In the genomic region with DNA sequence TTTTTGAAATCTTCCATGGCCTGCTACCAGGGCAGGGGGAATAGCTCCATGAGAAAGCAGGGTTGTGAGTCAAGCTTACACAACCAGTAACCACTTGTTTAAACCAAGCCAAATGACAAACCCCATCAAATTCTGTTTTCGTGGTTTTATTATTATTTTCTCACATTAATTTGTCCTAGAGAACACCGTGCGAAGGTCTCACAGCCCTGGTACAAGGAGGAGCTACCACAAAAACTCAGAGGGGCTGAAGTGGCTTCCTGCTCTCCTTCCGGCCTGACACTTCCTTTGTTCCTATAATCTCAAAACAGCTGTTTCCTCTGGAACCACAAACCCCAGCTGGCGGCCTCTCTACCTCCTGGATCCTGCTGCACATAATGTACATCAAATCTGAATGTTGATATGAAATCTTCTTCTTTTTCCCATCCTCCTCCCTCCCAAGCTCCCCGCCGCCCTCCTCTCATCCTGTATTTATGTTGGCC, we compare ENCODE assay signal across 13 cellular contexts.
DNase-seq lines count a peak whose midpoint lies in the region; ATAC-seq and TF ChIP-seq lines count a peak whose summit lies in the region.
"Had no signal": no experiment of that assay in that cellular context is flagged by ENCODE, and none has a peak within 500 bp of the region (broad histone marks: within the 10 kb centered on the region; RNA-seq: fewer than 3 reads in every experiment).

No MANE protein-coding gene starts in this region.

- H3K4me1 Mint-ChIP-seq in nephron: peaks cover 37% of the 10 kb centered on the region

- no peak overlapping the region for H3K27ac ChIP-seq in OCI-LY7 (ENCODE audit: low read depth, low read length, poor library complexity, severe bottlenecking)

- H3K36me3 Mint-ChIP-seq in nephron (ENCODE audit: low read depth): no peaks in the 10 kb centered on the region
- H3K36me3 Mint-ChIP-seq: CD8-positive, alpha-beta T cell had no signal

- CTCF ChIA-PET in OCI-LY7 (lab: Charles Lee; ENCODE audit: unreplicated experiment): no interaction called here

- H3K79me2 ChIP-seq in OCI-LY7 (ENCODE audit: insufficient read depth, low read depth, low read length): no peaks in the 10 kb centered on the region

- no TSS peak for BruUV-seq in OCI-LY7 (replicated peaks; lab: Mats Ljungman, UMichigan)

- H3K27ac Mint-ChIP-seq in nephron: peak overlapping the region; percentile 79 to 93 (median 91)
- H3K27ac Mint-ChIP-seq: CD8-positive, alpha-beta T cell had no signal

- H2AFZ ChIP-seq in OCI-LY7 (ENCODE audit: low read length): no peak overlapping the region

- POLR2A ChIA-PET in OCI-LY7 (lab: Charles Lee): interaction anchor here (0.7 kb wide), 1 partner anchor 102 kb away, joined by 3 read pairs; no protein-coding TSS in a partner anchor

- peaks cover 6% of the 10 kb centered on the region for H3K4me1 ChIP-seq in OCI-LY7 (ENCODE audit: insufficient read depth, low read length, poor library complexity, severe bottlenecking)

- H3K9me3 Mint-ChIP-seq in nephron: no peaks in the 10 kb centered on the region
- H3K9me3 Mint-ChIP-seq: CD8-positive, alpha-beta T cell had no signal

- no peaks in the 10 kb centered on the region for H3K36me3 ChIP-seq in OCI-LY7 (ENCODE audit: insufficient read depth, low read length)
- H3K36me3 ChIP-seq: MG63 had no signal

- H3K4me2 ChIP-seq in OCI-LY7 (ENCODE audit: low read length): peak overlapping the region; percentile 29

- no peaks in the 10 kb centered on the region for H3K27me3 Mint-ChIP-seq in nephron (ENCODE audit: low read depth)

- ATAC-seq in GM18909 (IDR thresholded peaks at IDR 0.05; ENCODE audit: poor library complexity, unreplicated experiment) (peak; percentile 42), GM21423 (IDR thresholded peaks at IDR 0.05; ENCODE audit: unreplicated experiment) (no peak), GM18511 (IDR thresholded peaks at IDR 0.05; ENCODE audit: unreplicated experiment) (no peak), HG02885 (IDR thresholded peaks at IDR 0.05; ENCODE audit: poor library complexity, unreplicated experiment) (no peak)
- ATAC-seq: CD8-positive, alpha-beta T cell had no signal

- H3K4me3 ChIP-seq in OCI-LY7 (ENCODE audit: low read depth, low read length, poor library complexity, severe bottlenecking): no peak overlapping the region
- H3K4me3 ChIP-seq: MG63 had no signal

- no peaks in the 10 kb centered on the region for H4K20me1 ChIP-seq in OCI-LY7 (ENCODE audit: insufficient read depth, low read length)

- no peak overlapping the region for H3K4me3 Mint-ChIP-seq in nephron
- H3K4me3 Mint-ChIP-seq: CD8-positive, alpha-beta T cell had no signal

- H3K9me2 ChIP-seq in OCI-LY7 (ENCODE audit: insufficient read depth, low read length): no peaks in the 10 kb centered on the region

- intact Hi-C loops in OCI-LY7 (cut with micrococcal nuclease; ENCODE audit: unreplicated experiment): no loop called here

- no peaks in the 10 kb centered on the region for H3K9me3 ChIP-seq in OCI-LY7 (ENCODE audit: low read length)
- H3K9me3 ChIP-seq: MG63 had no signal

- TF ChIP-seq CTCF in OCI-LY7 (conservative IDR thresholded peaks at IDR 0.05; ENCODE audit: low read length) (no peak), nephron (IDR thresholded peaks at IDR 0.05; ENCODE audit: unreplicated experiment in 3 of 3) (no peak)

- DNase-seq in OCI-LY7 (ENCODE audit: low spot score): peak; percentile 21
- DNase-seq in globus pallidus (ENCODE audit: low spot score): peak; percentile 11
- no peak for DNase-seq in SKM-1 treated with dmso at 0.1 percent for 144 hours (lab: John Stamatoyannopoulos, UW; ENCODE audit: unreplicated experiment)
- DNase-seq: CD8-positive, alpha-beta T cell; MG63; NK-92 treated with Interleukin-12 subunit alpha and Interleukin-12 subunit beta, amount 100 ng/mL, for 24 hours; stimulated activated CD4-positive, alpha-beta T cell treated with anti-CD3 and anti-CD28 coated beads, Interleukin-12 subunit alpha, Interleukin-12 subunit beta, amount 100 ng/mL, for 4 hours; stimulated activated CD8-positive, alpha-beta memory T cell treated with anti-CD3 and anti-CD28 coated beads, Interleukin-4, amount 100 ng/mL, for 48 hours had no signal
